In the genomic region with DNA sequence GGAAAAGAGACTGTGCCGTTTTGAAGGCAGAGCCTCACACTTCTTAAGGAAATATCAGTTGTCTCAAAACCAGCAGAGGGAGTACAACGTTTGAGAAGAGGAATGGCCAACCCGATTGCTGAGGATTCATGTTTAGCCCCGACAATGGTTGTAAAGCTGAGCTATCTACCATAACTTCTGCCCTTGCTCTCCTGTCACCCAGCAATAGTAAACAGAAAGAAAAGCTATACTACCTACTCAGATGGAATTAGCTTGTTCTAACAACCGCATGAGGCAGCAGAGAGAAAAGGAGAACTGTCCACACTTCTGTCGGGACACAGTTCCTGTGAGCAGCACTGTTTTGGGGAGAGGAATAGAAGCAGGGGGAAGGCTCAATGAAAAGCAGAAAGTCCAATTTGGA, we compare ENCODE assay signal across 8 cellular contexts.
DNase-seq lines count a peak whose midpoint lies in the region; ATAC-seq and TF ChIP-seq lines count a peak whose summit lies in the region.

No MANE protein-coding gene starts in this region.

- TF ChIP-seq EP300 in suprapubic skin (IDR thresholded peaks at IDR 0.05): no peak

- H3K36me3 Mint-ChIP-seq in central memory CD8-positive, alpha-beta T cell (ENCODE audit: insufficient read depth): peaks cover 18% of the 10 kb centered on the region

- H3K9me3 ChIP-seq in suprapubic skin: no peaks in the 10 kb centered on the region
- H3K9me3 ChIP-seq in Karpas-422 (ENCODE audit: low read length): no peaks in the 10 kb centered on the region

- H3K9me3 Mint-ChIP-seq in central memory CD8-positive, alpha-beta T cell: no peaks in the 10 kb centered on the region

- ATAC-seq in central memory CD8-positive, alpha-beta T cell (replicated peaks; ENCODE audit: extremely low read depth, poor library complexity, severe bottlenecking): peak; percentile 54
- no peak for ATAC-seq in HG02852 (IDR thresholded peaks at IDR 0.05; ENCODE audit: unreplicated experiment)

- TF ChIP-seq POLR2A in suprapubic skin (IDR thresholded peaks at IDR 0.05): no peak

- peaks cover 73% of the 10 kb centered on the region for H3K4me1 ChIP-seq in suprapubic skin
- peaks cover 11% of the 10 kb centered on the region for H3K4me1 ChIP-seq in Karpas-422 (ENCODE audit: low read length)

- no peak overlapping the region for H2AFZ ChIP-seq in Karpas-422 (ENCODE audit: low read length)

- H3K36me3 ChIP-seq in suprapubic skin (peaks cover 11% of the 10 kb centered on the region), Karpas-422 (ENCODE audit: insufficient read depth, low read length) (peaks cover 86% of the 10 kb centered on the region)

- peaks cover 83% of the 10 kb centered on the region for H4K20me1 ChIP-seq in Karpas-422 (ENCODE audit: insufficient read depth, low read depth, low read length)

- H3K27me3 ChIP-seq in suprapubic skin: no peaks in the 10 kb centered on the region
- H3K27me3 ChIP-seq in Karpas-422 (ENCODE audit: low read length): no peaks in the 10 kb centered on the region

- H3K79me2 ChIP-seq in Karpas-422 (ENCODE audit: low read length): peaks cover 100% of the 10 kb centered on the region

- WGBS in suprapubic skin: 2% methylated on average over 6 of the region's 6 CpGs

- no peak overlapping the region for H3K4me2 ChIP-seq in Karpas-422 (ENCODE audit: low read depth, low read length, poor library complexity, severe bottlenecking)

- no peak overlapping the region for H3K9ac ChIP-seq in Karpas-422 (ENCODE audit: low read length)

- DNase-seq in GM03348 (ENCODE audit: low spot score) (peak; percentile 52), NCI-H2227 treated with DMSO at 0.1 percent for 48 hours (lab: John Stamatoyannopoulos, UW) (peak; percentile 30), left kidney (ENCODE audit: low read depth, low spot score) (peak; percentile 90), suprapubic skin (ENCODE audit: low spot score in 2 of 2) (no peak), Karpas-422 (no peak), NCI-H1092 treated with DMSO at 0.1 percent for 48 hours (lab: John Stamatoyannopoulos, UW) (no peak)
- DNase-seq in central memory CD8-positive, alpha-beta T cell (ENCODE audit: low spot score in 2 of 2): no peak

- no peak overlapping the region for H3K4me3 Mint-ChIP-seq in central memory CD8-positive, alpha-beta T cell

- H3K27ac Mint-ChIP-seq in central memory CD8-positive, alpha-beta T cell (ENCODE audit: low read depth): peak overlapping the region; percentile 9

- TF ChIP-seq CTCF in suprapubic skin (IDR thresholded peaks at IDR 0.05): peak in 1 of 2 donors; percentile 46

- H3K27me3 Mint-ChIP-seq in central memory CD8-positive, alpha-beta T cell: no peaks in the 10 kb centered on the region

- H3K9me2 ChIP-seq in Karpas-422 (replicated peaks; ENCODE audit: insufficient read depth, low read length): no peaks in the 10 kb centered on the region

- peak overlapping the region; percentile 78 for H3K27ac ChIP-seq in suprapubic skin
- H3K27ac ChIP-seq in Karpas-422 (ENCODE audit: low read length): no peak overlapping the region

- H3K4me1 Mint-ChIP-seq in central memory CD8-positive, alpha-beta T cell: peaks cover 49% of the 10 kb centered on the region

- H3K4me3 ChIP-seq in suprapubic skin (peak overlapping the region; percentile 14), Karpas-422 (ENCODE audit: low read length) (no peak overlapping the region)

Comparison
In these comparisons a context has a peak if more than half of its experiments do, and no peak if none do; other contexts are left out.
1. DNase-seq: peak in GM03348 (single experiment), NCI-H2227 treated with DMSO at 0.1 percent for 48 hours (single experiment) and left kidney (single experiment); none in central memory CD8-positive, alpha-beta T cell (0 of 2), suprapubic skin (0 of 2), Karpas-422 (single experiment) and NCI-H1092 treated with DMSO at 0.1 percent for 48 hours (single experiment).